ENCODE assay signal across 14 cellular contexts in genomic region chr7:55030314-55030713, GRCh38. TPM values are rescaled to one million over a fixed set of nuclear protein-coding genes. Genes with fewer than 3 reads are reported as not detected.
DNase-seq lines count a peak whose midpoint lies in the region; ATAC-seq, FAIRE-seq and TF ChIP-seq lines count a peak whose summit lies in the region.
"Had no signal": no experiment of that assay in that cellular context is flagged by ENCODE, and none has a peak within 500 bp of the region (broad histone marks: within the 10 kb centered on the region; RNA-seq: fewer than 3 reads in every experiment).

No MANE protein-coding gene starts in this region.

- no peak for ATAC-seq in gastroesophageal sphincter
- ATAC-seq in HG02623 (IDR thresholded peaks at IDR 0.05; ENCODE audit: unreplicated experiment): no peak
- no peak for ATAC-seq in HG02571 (IDR thresholded peaks at IDR 0.05; ENCODE audit: unreplicated experiment)
- ATAC-seq: stimulated activated naive B cell treated with anti-CD40 and anti-IgM and Interleukin-4, amounts not matched to agents 10 μg/mL and 1 μg/mL and 100 μg/mL, for 72 hours had no signal

- no peaks in the 10 kb centered on the region for H4K20me1 ChIP-seq in GM23248 (ENCODE audit: insufficient read depth)

- H3F3A ChIP-seq in GM23248 (ENCODE audit: insufficient read depth): peaks cover 72% of the 10 kb centered on the region

- no peak for TF ChIP-seq CTCF in ascending aorta (IDR thresholded peaks at IDR 0.05)
- TF ChIP-seq CTCF in gastroesophageal sphincter (IDR thresholded peaks at IDR 0.05): no peak

- TF ChIP-seq EP300 in gastroesophageal sphincter (IDR thresholded peaks at IDR 0.05): no peak

- H3K27ac ChIP-seq in GM23248 (peak overlapping the region; percentile 72), ascending aorta (peak overlapping the region; percentile 10 to 49), gastroesophageal sphincter (peak overlapping the region; percentile 12 to 95 (median 81)), small intestine (ENCODE audit: low read depth in 1 of 2, low read length in 1 of 2) (no peak overlapping the region)
- H3K27ac ChIP-seq: parathyroid adenoma had no signal

- in situ Hi-C loops in GM23248 (cut with MboI): no loop called here

- H3K36me3 ChIP-seq in GM23248 (ENCODE audit: low read depth) (no peaks in the 10 kb centered on the region), ascending aorta (no peaks in the 10 kb centered on the region), gastroesophageal sphincter (no peaks in the 10 kb centered on the region), skeletal muscle satellite cell (ENCODE audit: insufficient read depth, low read length) (peaks cover 10% of the 10 kb centered on the region), small intestine (ENCODE audit: control insufficient read depth in 2 of 2, insufficient read depth in 2 of 2, low read length in 2 of 2) (no peaks in the 10 kb centered on the region)

- WGBS in GM23248 (ENCODE audit: low coverage in 1 of 2, low lambda C conversion rate in 2 of 2, missing lambda C conversion rate in 2 of 2), 2 experiments: 0 to 6% methylated on average over 1 of the region's 1 CpG
- WGBS in gastroesophageal sphincter (ENCODE audit: low coverage in 1 of 2), 2 donors: 0% methylated on average over 1 of the region's 1 CpG
- 5 to 19% (median 8%) methylated on average over 1 of the region's 1 CpG for WGBS in small intestine, 3 donors

- peaks cover 78% of the 10 kb centered on the region for H3K4me1 ChIP-seq in GM23248 (ENCODE audit: insufficient read depth)
- H3K4me1 ChIP-seq in ascending aorta: peaks cover 16 to 53% of the 10 kb centered on the region in 2 donors
- peaks cover 9 to 98% (median 32%) of the 10 kb centered on the region in 3 donors for H3K4me1 ChIP-seq in gastroesophageal sphincter
- peaks cover 69% of the 10 kb centered on the region for H3K4me1 ChIP-seq in skeletal muscle satellite cell (ENCODE audit: control insufficient read depth, insufficient read depth, low read length)
- peaks cover 0 to 8% of the 10 kb centered on the region in 2 donors for H3K4me1 ChIP-seq in small intestine (ENCODE audit: control insufficient read depth in 2 of 2, insufficient read depth in 1 of 2, low read depth in 1 of 2, low read length in 1 of 2)
- H3K4me1 ChIP-seq: parathyroid adenoma had no signal

- H3K4me2 ChIP-seq in GM23248 (ENCODE audit: unreplicated experiment): peak overlapping the region; percentile 50
- peak overlapping the region; percentile 17 for H3K4me2 ChIP-seq in skeletal muscle satellite cell (ENCODE audit: low read length)

- no peaks in the 10 kb centered on the region for H3K9me2 ChIP-seq in GM23248 (ENCODE audit: insufficient read depth)

- peaks cover 97% of the 10 kb centered on the region for H3K79me2 ChIP-seq in GM23248 (ENCODE audit: insufficient read depth)
- H3K79me2 ChIP-seq: parathyroid adenoma had no signal

- DNase-seq in GM23248 (peak; percentile 68), ascending aorta (ENCODE audit: low spot score in 2 of 2) (no peak), activated T-cell treated with anti-CD3 and anti-CD28 coated beads for 4 hours (no peak), small intestine (no peak)
- DNase-seq: activated CD4-positive, CD25-positive, alpha-beta regulatory T cell; central memory CD4-positive, alpha-beta T cell; endodermal cell; NCI-H187 treated with DMSO at 0.1 percent for 48 hours; stimulated activated naive B cell treated with anti-CD40 and anti-IgM and Interleukin-4, amounts not matched to agents 10 μg/mL and 1 μg/mL and 100 μg/mL, for 72 hours had no signal

- FAIRE-seq in small intestine (lab: Jason Lieb, UNC): no peak

- no peak for TF ChIP-seq POLR2A in gastroesophageal sphincter (IDR thresholded peaks at IDR 0.05)

- H3K4me3 ChIP-seq in GM23248: 0 out of 2 replicates have a peak overlapping the region, but pooled peaks have one; percentile 0
- H3K4me3 ChIP-seq in ascending aorta: no peak overlapping the region
- H3K4me3 ChIP-seq in gastroesophageal sphincter: no peak overlapping the region
- no peak overlapping the region for H3K4me3 ChIP-seq in skeletal muscle satellite cell (ENCODE audit: low read length)
- H3K4me3 ChIP-seq in small intestine (ENCODE audit: low read depth in 1 of 2, low read length in 2 of 2): no peak overlapping the region

- H3K27me3 ChIP-seq in GM23248 (replicated peaks; ENCODE audit: insufficient read depth) (no peaks in the 10 kb centered on the region), ascending aorta (no peaks in the 10 kb centered on the region), gastroesophageal sphincter (no peaks in the 10 kb centered on the region), skeletal muscle satellite cell (ENCODE audit: control insufficient read depth, insufficient read depth, low read length) (no peaks in the 10 kb centered on the region), small intestine (ENCODE audit: control insufficient read depth in 2 of 2, insufficient read depth in 2 of 2, low read length in 2 of 2) (no peaks in the 10 kb centered on the region)

- no peak overlapping the region for H2AFZ ChIP-seq in GM23248
- H2AFZ ChIP-seq: parathyroid adenoma had no signal

- intact Hi-C loops in ascending aorta (cut with DNase I): no loop called here

- 0 out of 2 replicates have a peak overlapping the region, but pooled peaks have one; percentile 7 for H3K9ac ChIP-seq in GM23248
- H3K9ac ChIP-seq in skeletal muscle satellite cell (ENCODE audit: low read depth, low read length): no peak overlapping the region
- H3K9ac ChIP-seq: parathyroid adenoma had no signal

- H3K9me3 ChIP-seq in GM23248 (ENCODE audit: low read depth) (no peaks in the 10 kb centered on the region), ascending aorta (no peaks in the 10 kb centered on the region), gastroesophageal sphincter (no peaks in the 10 kb centered on the region), skeletal muscle satellite cell (replicated peaks; ENCODE audit: low read length) (no peaks in the 10 kb centered on the region), small intestine (ENCODE audit: control insufficient read depth, low read depth) (no peaks in the 10 kb centered on the region)

RNA-seq across cellular contexts. Expression of gene EGFR, which starts 11.5 kb away (rescaled TPM):
- total RNA-seq in GM23248 (2014; rRNA removed; shearing (Covaris generic)): 53.5 and 55.0 TPM in 2 replicates
- polyA plus RNA-seq in GM23248 (2016; fragmentation: Nextera tagmentation; extraction: Ambion mirVana) (48.7 and 50.9 TPM in 2 replicates), small intestine (1 to 10 TPM; 2.2 to 9.3 (median 2.7) TPM)
- total RNA-seq in ascending aorta (33.8 TPM), gastroesophageal sphincter (100 to 1,000 TPM in 3 of 4 donors, 10 to 100 TPM in 1; 85.7 to 126 (median 111) TPM)
- total RNA-seq in skeletal muscle satellite cell (2012; rRNA removed): 89.1 and 114 TPM in 2 replicates

Comparison
In these comparisons a context has a peak if more than half of its experiments do, and no peak if none do; other contexts are left out.
1. H3K27ac ChIP-seq: peak in GM23248 (single experiment), ascending aorta (2 of 2) and gastroesophageal sphincter (4 of 4); none in small intestine (0 of 2).